ENCODE assay signal across 19 cellular contexts in genomic region chr6:146805546-146806325, GRCh38.
"Had no signal": no experiment of that assay in that cellular context is flagged by ENCODE, and none has a peak within 500 bp of the region (broad histone marks: within the 10 kb centered on the region; RNA-seq: fewer than 3 reads in every experiment).

No MANE protein-coding gene starts in this region.

- ATAC-seq: Right ventricle myocardium inferior had no signal

- H3K27me3 ChIP-seq: Peyer's patch, SJSA1 had no signal

- DNase-seq: KBM-7, MV-4-11, NCI-H1048, NCI-H1105, NCI-H1417, NCI-H146, NCI-H1694 treated with DMSO at 0.1 percent for 48 hours, NCI-H1930, NCI-H2081, NCI-H2107, NCI-H2227 treated with DMSO at 0.1 percent for 48 hours, NCI-H524, NCI-H526 treated with DMSO at 0.1 percent for 48 hours, NCI-H748 treated with DMSO at 0.1 percent for 48 hours, Peyer's patch, SIG-M5 had no signal

- H3K27ac ChIP-seq: Peyer's patch, SJSA1, SK-N-MC had no signal

- H3K9me3 ChIP-seq: Peyer's patch, SJSA1 had no signal

- H3K4me3 ChIP-seq: Peyer's patch, SJSA1, SK-N-MC had no signal

- H3K4me1 ChIP-seq: Peyer's patch, SJSA1 had no signal

- H3K36me3 ChIP-seq: Peyer's patch, SJSA1 had no signal
